Comparison of ENCODE assay signal across 3 cellular contexts in genomic region chr20:32592616-32593015, GRCh38. TPM values are rescaled to one million over a fixed set of nuclear protein-coding genes. Genes with fewer than 3 reads are reported as not detected.
DNase-seq lines count a peak whose midpoint lies in the region; ATAC-seq, FAIRE-seq and TF ChIP-seq lines count a peak whose summit lies in the region.
"Not testable (repeated sequence)": the region's sequence is repeated elsewhere in the genome, so short reads cannot be mapped to it uniquely, and the experiment has no call there.

No MANE protein-coding gene starts in this region.

- H3K27me3 ChIP-seq in K562 (ENCODE audit: control insufficient read depth in 2 of 2, insufficient read depth in 2 of 2, low read length in 2 of 2) = not testable (repeated sequence)
- peaks cover 30 to 82% of the 10 kb centered on the region in 2 experiments; a peak in 4 of 5 replicates for H3K27me3 ChIP-seq in HepG2 (ENCODE audit: control insufficient read depth in 1 of 2, insufficient read depth in 2 of 2, low read length in 2 of 2)

- not testable (repeated sequence) for H3K4me2 ChIP-seq in K562 (ENCODE audit: insufficient read depth, low read length); HepG2 (ENCODE audit: low read depth, low read length)

- not testable (repeated sequence) for H4K20me1 ChIP-seq in K562 (replicated peaks; ENCODE audit: control insufficient read depth, insufficient read depth, low read length); HepG2 (ENCODE audit: insufficient read depth, low read length)

- BruUV-seq in K562 (replicated peaks; lab: Mats Ljungman, UMichigan); HepG2 (replicated peaks; lab: Mats Ljungman, UMichigan): not testable (repeated sequence)

- in situ Hi-C loops in K562 (cut with MboI); HepG2 (cut with HindIII; ENCODE audit: extremely low pct_ligation_motif_present, low pct_unique_long_range_greater_than_20kb): not testable (repeated sequence)

- FAIRE-seq in K562 (lab: Jason Lieb, UNC); HepG2 (lab: Jason Lieb, UNC): not testable (repeated sequence)

- not testable (repeated sequence) for TF ChIP-seq POLR2A in K562 (conservative IDR thresholded peaks at IDR 0.05); HepG2 (IDR thresholded peaks at IDR 0.05; ENCODE audit: insufficient read depth in 1 of 2, low read depth in 2 of 2, low read length in 2 of 2)

- WGBS in K562 (ENCODE audit: insufficient coverage, low coverage, missing lambda C conversion rate) = 89% methylated on average over 2 of the region's 4 CpGs
- 10% methylated on average over 4 of the region's 4 CpGs for WGBS in HepG2 (ENCODE audit: low lambda C conversion rate)

- H3K9me3 ChIP-seq in HEK293 (ENCODE audit: control insufficient read depth, insufficient read depth, low read depth, low read length); K562 (replicated peaks; ENCODE audit: control insufficient read depth, insufficient read depth, low read depth, low read length); HepG2 (ENCODE audit: low read length): not testable (repeated sequence)

- not testable (repeated sequence) for ATAC-seq in K562, HepG2

- not testable (repeated sequence) for H3K9me1 ChIP-seq in K562 (ENCODE audit: control insufficient read depth, insufficient read depth, low read length)

- H3K27ac ChIP-seq in HEK293 (ENCODE audit: extremely low read depth, low read depth, low read length); K562 (ENCODE audit: extremely low read depth, low read depth, low read length); HepG2 (ENCODE audit: extremely low read length, insufficient read depth, low read length): not testable (repeated sequence)

- H3K4me3 ChIP-seq in HEK293 (ENCODE audit: low read depth, low read length); K562; HepG2 (replicated peaks in 1 of 3; ENCODE audit: insufficient read depth in 1 of 3, low read depth in 2 of 3, low read length in 3 of 3): not testable (repeated sequence)

- TF ChIP-seq CTCF in HEK293 (tag by site-specific recombination; IDR thresholded peaks at IDR 0.05); K562 (IDR thresholded peaks at IDR 0.05 in 2 of 3, conservative IDR thresholded peaks at IDR 0.05 in 1 of 3; ENCODE audit: insufficient read depth in 2 of 3, low read depth in 1 of 3, low read length in 3 of 3); HepG2 (CRISPR knock-in tag; IDR thresholded peaks at IDR 0.05): not testable (repeated sequence)

- H2AFZ ChIP-seq in K562 (ENCODE audit: low read depth, low read length); HepG2 (ENCODE audit: low read length): not testable (repeated sequence)

- H3K4me1 ChIP-seq in HEK293 (ENCODE audit: control insufficient read depth, insufficient read depth, low read length); K562 (replicated peaks in 1 of 2; ENCODE audit: control insufficient read depth in 2 of 2, insufficient read depth in 2 of 2, low read length in 2 of 2); HepG2 (ENCODE audit: insufficient read depth, low read length): not testable (repeated sequence)

- intact Hi-C loops in K562 (cut with micrococcal nuclease) = not testable (repeated sequence)
- intact Hi-C loops in HepG2 (cut with micrococcal nuclease; ENCODE audit: unreplicated experiment) = loop anchor here (5.0 kb wide), 1 partner anchor 370 kb away; no protein-coding TSS in a partner anchor

- POLR2A ChIA-PET in HEK293 (lab: Yijun Ruan, JAX) = not testable (repeated sequence)
- POLR2A ChIA-PET in K562 (lab: Yijun Ruan, JAX) (interaction anchor here (0.6 kb wide), 1 partner anchor 66 kb away, joined by 4 read pairs; no protein-coding TSS in a partner anchor), HepG2 (lab: Yijun Ruan, JAX) (interaction anchor here (1.0 kb wide), 1 partner anchor 16 kb away, joined by 3 read pairs; no protein-coding TSS in a partner anchor)

- not testable (repeated sequence) for DNase-seq in K562 (ENCODE audit: extremely low read depth in 1 of 4, low spot score in 3 of 4); HepG2 (ENCODE audit: low spot score)

- not testable (repeated sequence) for TF ChIP-seq EP300 in K562 (IDR thresholded peaks at IDR 0.05; ENCODE audit: low read length); HepG2 (IDR thresholded peaks at IDR 0.05; ENCODE audit: low read depth in 2 of 2, low read length in 2 of 2); HepG2 (CRISPR knock-in tag; IDR thresholded peaks at IDR 0.05; ENCODE audit: borderline replicate concordance)

- not testable (repeated sequence) for TF ChIP-seq RAD21 in K562 (CRISPR knock-in tag; conservative IDR thresholded peaks at IDR 0.05 in 1 of 2, IDR thresholded peaks at IDR 0.05 in 1 of 2); HepG2 (CRISPR knock-in tag; IDR thresholded peaks at IDR 0.05)

- H3K9ac ChIP-seq in K562 (ENCODE audit: insufficient read depth in 1 of 2, low read depth in 2 of 2, low read length in 2 of 2); HepG2 (ENCODE audit: insufficient read depth, low read depth, low read length): not testable (repeated sequence)

- H3K36me3 ChIP-seq in HEK293 (ENCODE audit: control insufficient read depth in 2 of 2, insufficient read depth in 1 of 2, low read length in 2 of 2); K562 (ENCODE audit: control insufficient read depth, insufficient read depth, low read length); HepG2 (replicated peaks in 1 of 2; ENCODE audit: control insufficient read depth in 1 of 2, insufficient read depth in 2 of 2, low read length in 2 of 2): not testable (repeated sequence)

- CTCF ChIA-PET in HEK293 (lab: Yijun Ruan, JAX); K562 (lab: Yijun Ruan, JAX; ENCODE audit: low intra/inter-chr PET ratio); HepG2 (lab: Yijun Ruan, JAX; ENCODE audit: low intra/inter-chr PET ratio, low total read pairs): not testable (repeated sequence)

- not testable (repeated sequence) for H3K79me2 ChIP-seq in K562 (ENCODE audit: control insufficient read depth, insufficient read depth, low read length); HepG2 (ENCODE audit: insufficient read depth, low read length)

TF ChIP-seq in HEK293, 187 proteins besides CTCF, POLR2A, EP300 and RAD21:
- 0 out of 2 replicates have a peak, but pooled peaks have one; percentile 37 for TF ChIP-seq ZNF121 (tag by site-specific recombination; IDR thresholded peaks at IDR 0.05)

TF ChIP-seq in K562, 482 proteins besides CTCF, POLR2A, EP300 and RAD21:
- peak; percentile 73 for TF ChIP-seq ZNF121 (CRISPR knock-in tag; conservative IDR thresholded peaks at IDR 0.05)
TF ChIP-seq in K562: peak in this region for 1; not testable (repeated sequence) for 481.

RNA-seq across cellular contexts. Expression of gene NOL4L, which starts 7.5 kb away (rescaled TPM):
- 83.7 and 101 TPM in 2 replicates for total RNA-seq in K562 (2011; cell fraction: chromatin; rRNA removed; ENCODE audit: low replicate concordance)
- 37.2 and 38.4 TPM in 2 replicates for total RNA-seq in K562 (2011; cell fraction: nucleolus; rRNA removed)
- 54.0 and 63.1 TPM in 2 replicates for total RNA-seq in K562 (2011; cell fraction: nucleoplasm; rRNA removed)
- total RNA-seq in K562 (2014; rRNA removed) (14.8 and 17.9 TPM in 2 replicates), K562 (2014; rRNA removed; fragmentation: Illumina TruSeq; extraction: Trizol) (9.7 and 10.6 TPM in 2 replicates), K562 (2015; rRNA removed; fragmentation: Illumina TruSeq; extraction: Trizol) (13.8 and 14.1 TPM in 2 replicates), K562 (2021) (33.2 and 36.2 TPM in 2 replicates), HepG2 (2016; rRNA removed; fragmentation: Illumina TruSeq; extraction: Trizol) (16.6 and 16.9 TPM in 2 replicates)
- polyA plus RNA-seq in K562 (2011; rRNA removed) (11.6 and 15.4 TPM in 2 replicates), K562 (2014; fragmentation: Illumina TruSeq; extraction: Trizol) (14.8 and 16.0 TPM in 2 replicates), K562 (2014; fragmentation: Nextera tagmentation; extraction: Ambion mirVana) (1 to 10 TPM; 5.1 to 6.6 TPM), K562 (2014; rRNA removed) (13.6 and 15.9 TPM in 2 replicates), HepG2 (2011; rRNA removed) (35.4 and 38.7 TPM in 2 replicates)
- 9.9 and 14.8 TPM in 2 replicates for polyA plus RNA-seq in K562 (2011; cell fraction: cytosol; rRNA removed)
- 42.8 and 74.6 TPM in 2 replicates for polyA plus RNA-seq in K562 (2011; cell fraction: nucleus; rRNA removed)
- 15.9 and 17.9 TPM in 2 replicates for polyA plus RNA-seq in K562 (2012)
- polyA minus RNA-seq in K562 (2011; rRNA and poly(A)+ RNA removed) = 10.1 and 11.5 TPM in 2 replicates
- polyA minus RNA-seq in K562 (2011; cell fraction: cytosol; rRNA and poly(A)+ RNA removed) = 15.5 and 25.2 TPM in 2 replicates
- 17.2 and 19.1 TPM in 2 replicates for polyA minus RNA-seq in K562 (2011; cell fraction: nucleus; rRNA and poly(A)+ RNA removed)
- total RNA-seq in HepG2 (2016; cell fraction: cytosol; rRNA removed; fragmentation: Illumina TruSeq; extraction: Trizol; ENCODE audit: low read depth) = 19.2 and 19.4 TPM in 2 replicates
- total RNA-seq in HepG2 (2016; cell fraction: insoluble cytoplasmic fraction; rRNA removed; fragmentation: Illumina TruSeq; extraction: Trizol) = 14.6 and 17.1 TPM in 2 replicates
- total RNA-seq in HepG2 (2016; cell fraction: membrane; rRNA removed; fragmentation: Illumina TruSeq; extraction: Trizol) = 21.3 and 24.1 TPM in 2 replicates
- total RNA-seq in HepG2 (2016; cell fraction: nucleus; rRNA removed; fragmentation: Illumina TruSeq; extraction: Trizol) = 21.2 and 22.3 TPM in 2 replicates
- polyA plus RNA-seq in HepG2 (2011; cell fraction: cytosol; rRNA removed) = 16.5 and 20.9 TPM in 2 replicates
- polyA plus RNA-seq in HepG2 (2011; cell fraction: nucleus; rRNA removed) = 91.0 and 107 TPM in 2 replicates
- polyA plus RNA-seq in HepG2 (2012) = 36.0 and 39.2 TPM in 2 replicates
- polyA plus RNA-seq in HepG2 (2016; cell fraction: cytosol; fragmentation: Illumina TruSeq; extraction: Trizol; ENCODE audit: low read depth) = 35.0 and 39.6 TPM in 2 replicates
- 21.6 and 26.9 TPM in 2 replicates for polyA plus RNA-seq in HepG2 (2016; cell fraction: insoluble cytoplasmic fraction; fragmentation: Illumina TruSeq; extraction: Trizol; ENCODE audit: low read depth)
- polyA plus RNA-seq in HepG2 (2016; cell fraction: membrane; fragmentation: Illumina TruSeq; extraction: Trizol; ENCODE audit: low read depth) = 31.2 and 32.6 TPM in 2 replicates
- polyA plus RNA-seq in HepG2 (2016; cell fraction: nucleus; fragmentation: Illumina TruSeq; extraction: Trizol; ENCODE audit: insufficient read depth, low read depth) = 57.5 and 60.6 TPM in 2 replicates
- polyA minus RNA-seq in HepG2 (2011; rRNA and poly(A)+ RNA removed; ENCODE audit: low replicate concordance) = 6.7 and 47.8 TPM in 2 replicates
- 28.0 and 37.6 TPM in 2 replicates for polyA minus RNA-seq in HepG2 (2011; cell fraction: cytosol; rRNA and poly(A)+ RNA removed)
- 30.5 and 30.6 TPM in 2 replicates for polyA minus RNA-seq in HepG2 (2011; cell fraction: nucleus; rRNA and poly(A)+ RNA removed)
